ENCODE assay signal across 11 cellular contexts in the genomic region with DNA sequence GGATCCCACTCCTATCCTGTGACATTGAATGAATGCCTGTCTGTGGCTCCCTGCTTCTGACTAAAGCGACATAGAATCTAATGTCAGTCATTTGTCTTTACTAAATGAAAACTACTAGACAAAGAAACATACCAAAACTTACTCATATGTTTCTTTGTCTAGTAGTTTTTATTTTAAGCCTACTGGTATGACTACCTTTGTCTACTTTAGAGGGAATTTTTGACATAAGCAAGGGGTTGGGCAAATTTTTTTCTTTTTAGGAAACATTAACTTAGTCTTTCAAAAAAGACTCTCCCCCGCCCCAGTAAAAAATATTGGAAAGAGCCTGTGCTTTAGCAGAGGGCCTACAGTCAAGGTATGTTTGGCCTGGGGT. TPM values are rescaled to one million over a fixed set of nuclear protein-coding genes. Genes with fewer than 3 reads are reported as not detected.
DNase-seq lines count a peak whose midpoint lies in the region; ATAC-seq and TF ChIP-seq lines count a peak whose summit lies in the region.
"Had no signal": no experiment of that assay in that cellular context is flagged by ENCODE, and none has a peak within 500 bp of the region (broad histone marks: within the 10 kb centered on the region; RNA-seq: fewer than 3 reads in every experiment).

No MANE protein-coding gene starts in this region.

- H3K27ac ChIP-seq in gastrocnemius medialis = no peak overlapping the region
- H3K27ac ChIP-seq: neural progenitor cell had no signal

- H3K9me3 Mint-ChIP-seq in Calu3 (ENCODE audit: low read depth, unreplicated experiment) = no peaks in the 10 kb centered on the region
- no peaks in the 10 kb centered on the region for H3K9me3 Mint-ChIP-seq in activated T-helper 1 cell treated with anti-CD3 and anti-CD28 coated beads, Interleukin-12 subunit alpha, Interleukin-12 subunit beta, Interleukin-2, Interleukin-4 antibody, amounts not matched to agents 30 ng/mL and 10 ng/mL and 1 ng/mL, durations not matched to agents 14 hours and 24 hours and 36 hours
- H3K9me3 Mint-ChIP-seq in memory B cell = no peaks in the 10 kb centered on the region
- H3K9me3 Mint-ChIP-seq: neural progenitor cell had no signal

- no peaks in the 10 kb centered on the region for H3K27me3 ChIP-seq in gastrocnemius medialis
- H3K27me3 ChIP-seq: neural progenitor cell had no signal

- H3K36me3 ChIP-seq in gastrocnemius medialis = no peaks in the 10 kb centered on the region
- H3K36me3 ChIP-seq: neural progenitor cell had no signal

- H3K4me3 Mint-ChIP-seq in Calu3 (ENCODE audit: low read depth, unreplicated experiment) = peak overlapping the region; percentile 33
- peak overlapping the region; percentile 34 for H3K4me3 Mint-ChIP-seq in activated T-helper 1 cell treated with anti-CD3 and anti-CD28 coated beads, Interleukin-12 subunit alpha, Interleukin-12 subunit beta, Interleukin-2, Interleukin-4 antibody, amounts not matched to agents 30 ng/mL and 10 ng/mL and 1 ng/mL, durations not matched to agents 14 hours and 24 hours and 36 hours
- no peak overlapping the region for H3K4me3 Mint-ChIP-seq in memory B cell
- H3K4me3 Mint-ChIP-seq: neural progenitor cell had no signal

- no peaks in the 10 kb centered on the region for H3K27me3 Mint-ChIP-seq in Calu3 (ENCODE audit: unreplicated experiment)
- H3K27me3 Mint-ChIP-seq in activated T-helper 1 cell treated with anti-CD3 and anti-CD28 coated beads, Interleukin-12 subunit alpha, Interleukin-12 subunit beta, Interleukin-2, Interleukin-4 antibody, amounts not matched to agents 30 ng/mL and 10 ng/mL and 1 ng/mL, durations not matched to agents 14 hours and 24 hours and 36 hours (ENCODE audit: insufficient read depth) = no peaks in the 10 kb centered on the region
- no peaks in the 10 kb centered on the region for H3K27me3 Mint-ChIP-seq in memory B cell

- H3K4me3 ChIP-seq in AG10803 (ENCODE audit: low read length) (peak overlapping the region; percentile 97), gastrocnemius medialis (no peak overlapping the region)
- H3K4me3 ChIP-seq: neural progenitor cell had no signal

- TF ChIP-seq CTCF in AG10803 (conservative IDR thresholded peaks at IDR 0.05; ENCODE audit: low read length) = no peak
- no peak for TF ChIP-seq CTCF in Calu3 (IDR thresholded peaks at IDR 0.05; ENCODE audit: unreplicated experiment)
- no peak for TF ChIP-seq CTCF in gastrocnemius medialis (IDR thresholded peaks at IDR 0.05 in 4 of 5, conservative IDR thresholded peaks at IDR 0.05 in 1 of 5)

- H3K36me3 Mint-ChIP-seq in Calu3 (ENCODE audit: insufficient read depth, unreplicated experiment) (peaks cover 40% of the 10 kb centered on the region), memory B cell (peaks cover 2% of the 10 kb centered on the region)
- H3K36me3 Mint-ChIP-seq in activated T-helper 1 cell treated with anti-CD3 and anti-CD28 coated beads, Interleukin-12 subunit alpha, Interleukin-12 subunit beta, Interleukin-2, Interleukin-4 antibody, amounts not matched to agents 30 ng/mL and 10 ng/mL and 1 ng/mL, durations not matched to agents 14 hours and 24 hours and 36 hours (ENCODE audit: low read depth) = peaks cover 13% of the 10 kb centered on the region

- CTCF ChIA-PET in Calu3 (lab: Charles Lee) = interaction anchor here (0.5 kb wide), 1 partner anchor 11 kb away, joined by 3 read pairs; no protein-coding TSS in a partner anchor

- DNase-seq in AG10803 (ENCODE audit: low read depth) (no peak), Calu3 (no peak), memory B cell (ENCODE audit: low spot score in 2 of 2) (no peak), kidney glomerular epithelial cell (lab: John Stamatoyannopoulos, UW) (no peak), NCI-H526 (lab: John Stamatoyannopoulos, UW) (no peak), gastrocnemius medialis (no peak), NCI-H2081 treated with DMSO at 0.1 percent for 48 hours (lab: John Stamatoyannopoulos, UW) (no peak)
- DNase-seq in activated T-helper 1 cell treated with anti-CD3 and anti-CD28 coated beads, Interleukin-12 subunit alpha, Interleukin-12 subunit beta, Interleukin-2, Interleukin-4 antibody, amounts not matched to agents 30 ng/mL and 10 ng/mL and 1 ng/mL, durations not matched to agents 14 hours and 24 hours and 36 hours (ENCODE audit: low spot score) = no peak
- DNase-seq: NCI-H1417 treated with DMSO at 0.1 percent for 48 hours; stimulated activated naive CD4-positive, alpha-beta T cell had no signal

- peaks cover 29 to 71% of the 10 kb centered on the region in 2 donors for H3K4me1 ChIP-seq in gastrocnemius medialis

- no TSS peak for BruUV-seq in Calu3 (replicated peaks; lab: Mats Ljungman, UMichigan)

- in situ Hi-C loops in gastrocnemius medialis (cut with MboI; ENCODE audit: low sequenced_read_pairs in 4 of 4) = loop anchor here in 1 of 4 donors (25.0 kb wide), 1 partner anchor 249 kb away; the partner anchor contains the start of genes C1orf53 and LHX9

- H3K4me1 Mint-ChIP-seq in Calu3 (ENCODE audit: low read depth, unreplicated experiment) (peaks cover 47% of the 10 kb centered on the region), memory B cell (peaks cover 32% of the 10 kb centered on the region)
- H3K4me1 Mint-ChIP-seq in activated T-helper 1 cell treated with anti-CD3 and anti-CD28 coated beads, Interleukin-12 subunit alpha, Interleukin-12 subunit beta, Interleukin-2, Interleukin-4 antibody, amounts not matched to agents 30 ng/mL and 10 ng/mL and 1 ng/mL, durations not matched to agents 14 hours and 24 hours and 36 hours (ENCODE audit: low read depth) = peaks cover 70% of the 10 kb centered on the region

- no peaks in the 10 kb centered on the region for H3K9me3 ChIP-seq in gastrocnemius medialis

- H3K27ac Mint-ChIP-seq in Calu3 (ENCODE audit: unreplicated experiment) (peak overlapping the region; percentile 81), memory B cell (peak overlapping the region; percentile 92)
- peak overlapping the region; percentile 78 for H3K27ac Mint-ChIP-seq in activated T-helper 1 cell treated with anti-CD3 and anti-CD28 coated beads, Interleukin-12 subunit alpha, Interleukin-12 subunit beta, Interleukin-2, Interleukin-4 antibody, amounts not matched to agents 30 ng/mL and 10 ng/mL and 1 ng/mL, durations not matched to agents 14 hours and 24 hours and 36 hours
- H3K27ac Mint-ChIP-seq: neural progenitor cell had no signal

- no peak for TF ChIP-seq POLR2A in gastrocnemius medialis (IDR thresholded peaks at IDR 0.05)

- ATAC-seq in memory B cell (ENCODE audit: low read depth) (no peak), gastrocnemius medialis (no peak)

- intact Hi-C loops in Calu3 (cut with micrococcal nuclease; ENCODE audit: unreplicated experiment) (no loop called here), gastrocnemius medialis (cut with DNase I; ENCODE audit: low total_unique reads) (no loop called here)
- intact Hi-C loops in activated T-helper 1 cell treated with anti-CD3 and anti-CD28 coated beads, Interleukin-12 subunit alpha, Interleukin-12 subunit beta, Interleukin-2, Interleukin-4 antibody, amounts not matched to agents 30 ng/mL and 10 ng/mL and 1 ng/mL, durations not matched to agents 14 hours and 24 hours and 36 hours (cut with micrococcal nuclease) = loop anchor here (1.0 to 10.0 kb wide), 2 partner anchors 11 to 1063 kb away; no protein-coding TSS in a partner anchor

RNA-seq across cellular contexts. Expression of gene NEK7, which starts 4.9 kb away (rescaled TPM):
- 136 and 145 TPM in 2 replicates for total RNA-seq in Calu3 (2022)
- 69.3 and 71.8 TPM in 2 replicates for total RNA-seq in activated T-helper 1 cell treated with anti-CD3 and anti-CD28 coated beads, Interleukin-12 subunit alpha, Interleukin-12 subunit beta, Interleukin-2, Interleukin-4 antibody, amounts not matched to agents 30 ng/mL and 10 ng/mL and 1 ng/mL, durations not matched to agents 14 hours and 24 hours and 36 hours
- 100 to 1,000 TPM in 3 of 4 donors, 10 to 100 TPM in 1; 98.1 to 152 (median 118) TPM for total RNA-seq in gastrocnemius medialis
